Comparison of ENCODE assay signal across 8 cellular contexts in the genomic region with DNA sequence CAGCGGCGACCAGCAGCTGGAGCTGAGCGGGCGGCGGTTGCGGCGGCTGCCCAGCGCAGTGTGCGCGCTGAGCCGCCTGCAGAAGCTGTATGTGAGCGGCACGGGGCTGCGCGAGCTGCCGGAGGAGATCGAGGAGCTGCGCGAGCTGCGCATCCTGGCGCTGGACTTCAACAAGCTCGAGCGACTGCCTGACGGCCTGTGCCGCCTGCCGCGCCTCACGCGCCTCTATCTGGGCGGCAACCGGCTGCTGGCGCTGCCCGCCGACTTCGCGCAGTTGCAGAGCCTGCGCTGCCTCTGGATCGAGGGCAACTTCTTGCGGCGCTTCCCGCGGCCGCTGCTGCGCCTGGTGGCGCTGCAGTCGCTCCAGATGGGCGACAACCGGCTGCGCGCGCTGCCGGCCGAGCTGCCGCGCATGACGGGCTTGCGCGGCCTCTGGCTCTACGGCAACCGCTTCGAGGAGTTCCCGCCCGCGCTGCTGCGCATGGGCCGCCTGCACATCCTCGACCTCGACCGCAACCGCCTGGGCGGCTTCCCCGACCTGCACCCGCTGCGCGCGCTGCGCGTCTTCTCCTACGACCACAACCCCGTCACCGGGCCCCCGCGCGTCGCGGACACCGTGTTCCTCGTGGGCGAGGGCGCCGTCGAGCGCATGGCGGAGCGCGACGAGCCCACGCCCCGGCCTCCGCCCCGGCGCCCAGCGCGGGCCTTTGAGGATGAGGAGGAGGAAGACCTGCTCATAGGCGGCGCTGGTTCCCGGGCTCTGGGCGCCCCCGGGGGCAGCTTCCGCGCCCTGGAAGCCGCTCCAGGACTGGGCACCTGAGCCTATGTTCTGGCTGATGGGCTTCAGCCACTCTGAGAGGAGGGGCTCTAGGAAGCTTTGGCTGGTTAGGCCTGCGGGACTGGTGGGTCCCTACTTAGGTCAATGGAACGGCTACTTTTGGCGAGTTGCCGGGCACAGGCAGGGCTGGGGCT. TPM values are rescaled to one million over a fixed set of nuclear protein-coding genes. Genes with fewer than 3 reads are reported as not detected.
A peak's percentile ranks its signal among the peaks of the same experiment; 100 is the strongest.
DNase-seq lines count a peak whose midpoint lies in the region; ATAC-seq and TF ChIP-seq lines count a peak whose summit lies in the region.

No MANE protein-coding gene starts in this region.

- no peak overlapping the region for H3K27ac ChIP-seq in RWPE2 (ENCODE audit: poor library complexity, severe bottlenecking)
- H3K27ac ChIP-seq in heart left ventricle = peak overlapping the region in 11 of 12 donors; percentile 9 to 77 (median 61)
- peak overlapping the region; percentile 61 to 62 for H3K27ac ChIP-seq in uterus

- H3K4me3 Mint-ChIP-seq in activated naive CD8-positive, alpha-beta T cell = peak overlapping the region; percentile 23

- peaks cover 3% of the 10 kb centered on the region for H3K4me1 Mint-ChIP-seq in activated naive CD8-positive, alpha-beta T cell (ENCODE audit: low read depth)

- intact Hi-C loops in heart left ventricle (cut with DNase I) (loop anchor here in 4 of 10 donors (1.0 to 10.0 kb wide), 4 partner anchors 32 to 65 kb away; no protein-coding TSS in a partner anchor), posterior cingulate gyrus (cut with DNase I) (no loop called here), uterus (cut with DNase I; ENCODE audit: low total_unique reads) (no loop called here)

- H3K36me3 ChIP-seq in RWPE2 (ENCODE audit: low read depth) = no peaks in the 10 kb centered on the region
- H3K36me3 ChIP-seq in heart left ventricle = no peaks in the 10 kb centered on the region
- H3K36me3 ChIP-seq in uterus = no peaks in the 10 kb centered on the region

- H3K36me3 Mint-ChIP-seq in activated naive CD8-positive, alpha-beta T cell = no peaks in the 10 kb centered on the region

- H3K27me3 ChIP-seq in RWPE2 (ENCODE audit: insufficient read depth, poor library complexity, severe bottlenecking) (peaks cover 31% of the 10 kb centered on the region), heart left ventricle (peaks cover 7 to 70% (median 39%) of the 10 kb centered on the region in 9 donors), uterus (peaks cover 6 to 18% of the 10 kb centered on the region in 2 donors)

- H3K4me3 ChIP-seq in RWPE2 (ENCODE audit: severe bottlenecking) = peak overlapping the region; percentile 6
- peak overlapping the region in 11 of 12 donors; percentile 13 to 51 (median 44) for H3K4me3 ChIP-seq in heart left ventricle
- peak overlapping the region in 1 of 2 donors; percentile 11 for H3K4me3 ChIP-seq in uterus

- H3K27ac Mint-ChIP-seq in activated naive CD8-positive, alpha-beta T cell = no peak overlapping the region

- peak; percentile 68 for ATAC-seq in GM19043 (IDR thresholded peaks at IDR 0.05; ENCODE audit: low read depth, unreplicated experiment)
- peak; percentile 82 for ATAC-seq in RWPE2 (ENCODE audit: low read depth)
- peak; percentile 46 to 94 (median 85) for ATAC-seq in heart left ventricle

- TF ChIP-seq EP300 in Ishikawa (IDR thresholded peaks at IDR 0.05; ENCODE audit: borderline replicate concordance) = peak; percentile 17; the same call in 1 of the 2 replicates

- DNase-seq in AG09319 (ENCODE audit: extremely low read depth, low read depth) (no peak), RWPE2 (ENCODE audit: low spot score) (no peak), heart left ventricle (peak; percentile 54 to 85 (median 80)), posterior cingulate gyrus (peak in 9 of 10 donors; percentile 35 to 96 (median 72)), uterus (peak in 1 of 2 donors; percentile 37)

- peaks cover 19% of the 10 kb centered on the region for H3K27me3 Mint-ChIP-seq in activated naive CD8-positive, alpha-beta T cell

- 5 to 17% (median 7%) methylated on average over 14 to 116 of the region's 116 CpGs for WGBS in heart left ventricle, 4 donors

- H3K4me1 ChIP-seq in RWPE2 (ENCODE audit: insufficient read depth, poor library complexity, severe bottlenecking) (no peaks in the 10 kb centered on the region), heart left ventricle (peaks cover 0 to 20% (median 9%) of the 10 kb centered on the region in 12 donors), uterus (peaks cover 0 to 16% of the 10 kb centered on the region in 2 donors)

- H3K9me3 ChIP-seq in RWPE2 (ENCODE audit: severe bottlenecking) (no peaks in the 10 kb centered on the region), heart left ventricle (no peaks in the 10 kb centered on the region), uterus (no peaks in the 10 kb centered on the region)

- H3K9me3 Mint-ChIP-seq in activated naive CD8-positive, alpha-beta T cell (ENCODE audit: low read depth) = no peaks in the 10 kb centered on the region

- peak; percentile 29 for TF ChIP-seq CTCF in AG09319 (IDR thresholded peaks at IDR 0.05; ENCODE audit: low read depth, low read length)
- peak; percentile 73 for TF ChIP-seq CTCF in RWPE2 (IDR thresholded peaks at IDR 0.05; ENCODE audit: poor library complexity, severe bottlenecking)
- peak; percentile 19 to 74 (median 52) for TF ChIP-seq CTCF in heart left ventricle (IDR thresholded peaks at IDR 0.05)
- TF ChIP-seq CTCF in uterus (IDR thresholded peaks at IDR 0.05) = peak in 2 of 4 experiments; percentile 33 to 39

- peak; percentile 17; the same call in 1 of the 2 replicates for TF ChIP-seq RAD21 in Ishikawa (IDR thresholded peaks at IDR 0.05; ENCODE audit: low read depth)

- TF ChIP-seq POLR2A in heart left ventricle (IDR thresholded peaks at IDR 0.05) = no peak
- peak in 1 of 2 donors; percentile 16 for TF ChIP-seq POLR2A in uterus (IDR thresholded peaks at IDR 0.05)

TF ChIP-seq in Ishikawa, 13 proteins besides CTCF, POLR2A, EP300 and RAD21:
- TF ChIP-seq FOXM1 (IDR thresholded peaks at IDR 0.05; ENCODE audit: borderline replicate concordance, low read depth) (no peak), ZBTB7A (IDR thresholded peaks at IDR 0.05; ENCODE audit: low read depth) (no peak), TEAD4 (IDR thresholded peaks at IDR 0.05) (0 out of 2 replicates have a peak, but pooled peaks have one; percentile 5), NFIC (IDR thresholded peaks at IDR 0.05) (no peak)
- TF ChIP-seq, protein P1, sequence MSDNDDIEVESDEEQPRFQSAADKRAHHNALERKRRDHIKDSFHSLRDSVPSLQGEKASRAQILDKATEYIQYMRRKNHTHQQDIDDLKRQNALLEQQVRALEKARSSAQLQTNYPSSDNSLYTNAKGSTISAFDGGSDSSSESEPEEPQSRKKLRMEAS (IDR thresholded peaks at IDR 0.05) = peak; percentile 98

RNA-seq across cellular contexts. Expression of gene LRRC10B, which starts 0.8 kb away (rescaled TPM):
- 1 to 10 TPM in 5 of 9 donors, under 1 TPM in 4; 0.15 to 4.2 (median 1.1) TPM for total RNA-seq in heart left ventricle
- polyA plus RNA-seq in heart left ventricle = 1 to 10 TPM in 1 of 2 donors, under 1 TPM in 1; 0.76 to 1.3 TPM
- 10 to 100 TPM in 1 of 4 donors, 1 to 10 TPM in 2, under 1 TPM in 1; 0.59 to 39.7 (median 3.1) TPM for total RNA-seq in uterus

Comparison
In these comparisons a context has a peak if more than half of its experiments do, and no peak if none do; other contexts are left out.
1. DNase-seq: peak in heart left ventricle (5 of 5) and posterior cingulate gyrus (9 of 10); none in AG09319 (single experiment) and RWPE2 (single experiment).
2. Peak in every context shown above with its lines, with median percentiles within 50 percentile points of each other: ATAC-seq.